Comparison of ENCODE assay signal across 20 cellular contexts in the genomic region with DNA sequence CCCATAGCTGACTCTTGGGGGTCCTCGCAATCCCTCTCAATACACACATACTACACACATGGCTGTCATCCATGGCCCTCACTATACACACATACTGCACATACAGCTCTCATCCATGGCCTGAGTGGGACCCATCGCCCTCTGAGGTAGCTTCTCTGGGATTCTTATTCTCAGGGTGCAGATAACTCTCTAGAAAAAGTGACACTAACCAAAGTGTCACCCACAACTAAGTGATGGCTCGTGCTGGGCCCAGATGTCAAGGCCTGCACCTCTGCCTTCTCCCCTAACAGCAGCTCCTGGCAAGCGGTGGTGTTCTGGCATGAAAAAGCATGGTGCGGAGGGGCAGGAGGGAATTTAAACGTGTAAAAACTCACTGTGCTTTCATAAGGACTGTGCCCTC.
DNase-seq lines count a peak whose midpoint lies in the region; ATAC-seq and TF ChIP-seq lines count a peak whose summit lies in the region.
"Had no signal": no experiment of that assay in that cellular context is flagged by ENCODE, and none has a peak within 500 bp of the region (broad histone marks: within the 10 kb centered on the region; RNA-seq: fewer than 3 reads in every experiment).

No MANE protein-coding gene starts in this region.

- H3K9me3 ChIP-seq in Loucy (ENCODE audit: insufficient read depth, low read depth, low read length) (no peaks in the 10 kb centered on the region), left lung (no peaks in the 10 kb centered on the region)

- no peaks in the 10 kb centered on the region for H3K27me3 Mint-ChIP-seq in activated naive CD4-positive, alpha-beta T cell treated with anti-CD3 and anti-CD28 coated beads for 36 hours (ENCODE audit: low read depth)

- POLR2A ChIA-PET in HEK293T (lab: Yijun Ruan, JAX) = no interaction called here

- H3K4me3 Mint-ChIP-seq in activated naive CD4-positive, alpha-beta T cell treated with anti-CD3 and anti-CD28 coated beads for 36 hours = no peak overlapping the region
- H3K4me3 Mint-ChIP-seq: nephron had no signal

- TF ChIP-seq CTCF in Loucy (conservative IDR thresholded peaks at IDR 0.05; ENCODE audit: low read length) (no peak), left lung (IDR thresholded peaks at IDR 0.05) (no peak)

- H3K36me3 Mint-ChIP-seq in activated naive CD4-positive, alpha-beta T cell treated with anti-CD3 and anti-CD28 coated beads for 36 hours (ENCODE audit: low read depth) = no peaks in the 10 kb centered on the region
- peaks cover 0 to 8% of the 10 kb centered on the region in 2 donors for H3K36me3 Mint-ChIP-seq in activated naive CD4-positive, alpha-beta T cell treated with anti-CD3 and anti-CD28 coated beads, Interleukin-2, amount 50 U/mL, for 72 hours

- H3K4me1 ChIP-seq in Loucy (ENCODE audit: insufficient read depth, low read length, poor library complexity, severe bottlenecking) = peaks cover 49% of the 10 kb centered on the region
- H3K4me1 ChIP-seq in left lung = no peaks in the 10 kb centered on the region

- H3K36me3 ChIP-seq in Loucy (ENCODE audit: insufficient read depth, low read length) (no peaks in the 10 kb centered on the region), left lung (no peaks in the 10 kb centered on the region)

- peak overlapping the region; percentile 92 for H3K27ac Mint-ChIP-seq in activated naive CD4-positive, alpha-beta T cell treated with anti-CD3 and anti-CD28 coated beads for 36 hours
- H3K27ac Mint-ChIP-seq in activated naive CD4-positive, alpha-beta T cell treated with anti-CD3 and anti-CD28 coated beads, Interleukin-2, amount 50 U/mL, for 72 hours = peak overlapping the region; percentile 96 to 98
- H3K27ac Mint-ChIP-seq: nephron had no signal

- no peak overlapping the region for H2AFZ ChIP-seq in Loucy (ENCODE audit: low read length)

- H3K4me2 ChIP-seq in Loucy (ENCODE audit: low read depth, low read length, poor library complexity, severe bottlenecking) = no peak overlapping the region

- no peaks in the 10 kb centered on the region for H3K9me2 ChIP-seq in Loucy (replicated peaks; ENCODE audit: low read depth, low read length)

- H3K4me3 ChIP-seq in Loucy (ENCODE audit: low read length, poor library complexity, severe bottlenecking) (no peak overlapping the region), left lung (no peak overlapping the region)
- H3K4me3 ChIP-seq: dorsolateral prefrontal cortex had no signal

- no peaks in the 10 kb centered on the region for H3K79me2 ChIP-seq in Loucy (ENCODE audit: insufficient read depth, low read length)

- CTCF ChIA-PET in activated naive CD4-positive, alpha-beta T cell treated with anti-CD3 and anti-CD28 coated beads for 36 hours (lab: Charles Lee) = interaction anchor here (0.9 to 3.1 kb wide), 7 partner anchors 11 to 312 kb away, joined by 3 to 24 read pairs (median 6); no protein-coding TSS in a partner anchor
- CTCF ChIA-PET in HEK293T (lab: Yijun Ruan, JAX) = no interaction called here

- H3K27me3 ChIP-seq in Loucy (ENCODE audit: insufficient read depth, low read length, poor library complexity, severe bottlenecking) = no peaks in the 10 kb centered on the region
- peaks cover 0 to 3% of the 10 kb centered on the region in 2 donors for H3K27me3 ChIP-seq in left lung
- H3K27me3 ChIP-seq: dorsolateral prefrontal cortex had no signal

- H4K20me1 ChIP-seq in Loucy (ENCODE audit: insufficient read depth, low read length, poor library complexity, severe bottlenecking) = no peaks in the 10 kb centered on the region

- no peaks in the 10 kb centered on the region for H3F3A ChIP-seq in Loucy (ENCODE audit: low read depth)

- peak; percentile 51 for DNase-seq in activated naive CD4-positive, alpha-beta T cell treated with anti-CD3 and anti-CD28 coated beads for 36 hours
- DNase-seq in activated naive CD4-positive, alpha-beta T cell (lab: John Stamatoyannopoulos, UW) = no peak
- no peak for DNase-seq in activated naive CD4-positive, alpha-beta T cell treated with anti-CD3 and anti-CD28 coated beads, Interleukin-2, amount 50 U/mL, for 72 hours (ENCODE audit: low spot score in 2 of 2)
- peak; percentile 52 for DNase-seq in stimulated activated naive CD8-positive, alpha-beta T cell treated with anti-CD3 and anti-CD28 coated beads, Interleukin-15, Interleukin-2, amounts not matched to agents 100 U/mL and 50 U/mL, for 24 hours
- DNase-seq in HK-2 (ENCODE audit: unreplicated experiment) (no peak), HEK293T (ENCODE audit: extremely low spot score) (no peak), left lung (no peak)
- DNase-seq: activated CD4-positive, CD25-positive, alpha-beta regulatory T cell; caudate nucleus; DMS79 treated with DMSO at 0.1 percent for 48 hours; dorsolateral prefrontal cortex; KBM-7; mesendoderm; MV-4-11; NCI-H187; NCI-H226; posterior cingulate gyrus had no signal

- H3K4me1 Mint-ChIP-seq in activated naive CD4-positive, alpha-beta T cell treated with anti-CD3 and anti-CD28 coated beads for 36 hours (ENCODE audit: low read depth) = peaks cover 55% of the 10 kb centered on the region
- H3K4me1 Mint-ChIP-seq: nephron had no signal

- no peaks in the 10 kb centered on the region for H3K9me3 Mint-ChIP-seq in activated naive CD4-positive, alpha-beta T cell treated with anti-CD3 and anti-CD28 coated beads for 36 hours
- H3K9me3 Mint-ChIP-seq in activated naive CD4-positive, alpha-beta T cell treated with anti-CD3 and anti-CD28 coated beads, Interleukin-2, amount 50 U/mL, for 72 hours = peaks cover 8 to 10% of the 10 kb centered on the region in 2 donors
- H3K9me3 Mint-ChIP-seq: nephron had no signal

- no peak overlapping the region for H3K27ac ChIP-seq in left lung
- H3K27ac ChIP-seq: dorsolateral prefrontal cortex had no signal

- intact Hi-C loops in activated naive CD4-positive, alpha-beta T cell treated with anti-CD3 and anti-CD28 coated beads for 36 hours (cut with micrococcal nuclease) = loop anchor here (1.0 kb wide), 8 partner anchors 7 to 509 kb away; no protein-coding TSS in a partner anchor
- intact Hi-C loops in left lung (cut with DNase I) = no loop called here

- peak overlapping the region; percentile 23 for H3K9ac ChIP-seq in Loucy (ENCODE audit: low read depth, low read length, poor library complexity, severe bottlenecking)

- ATAC-seq in activated naive CD4-positive, alpha-beta T cell treated with anti-CD3 and anti-CD28 coated beads, Interleukin-2, amount 50 U/mL, for 72 hours = peak; percentile 56 to 65
- peak; percentile 68 for ATAC-seq in stimulated activated naive CD8-positive, alpha-beta T cell treated with anti-CD3 and anti-CD28 coated beads, Interleukin-15, Interleukin-2, amounts not matched to agents 100 U/mL and 50 U/mL, for 24 hours
- ATAC-seq in left lung = no peak
- ATAC-seq: Panc1 had no signal

TF ChIP-seq in HEK293T, 16 proteins besides CTCF, POLR2A, EP300 and RAD21:
- TF ChIP-seq, protein P1, sequence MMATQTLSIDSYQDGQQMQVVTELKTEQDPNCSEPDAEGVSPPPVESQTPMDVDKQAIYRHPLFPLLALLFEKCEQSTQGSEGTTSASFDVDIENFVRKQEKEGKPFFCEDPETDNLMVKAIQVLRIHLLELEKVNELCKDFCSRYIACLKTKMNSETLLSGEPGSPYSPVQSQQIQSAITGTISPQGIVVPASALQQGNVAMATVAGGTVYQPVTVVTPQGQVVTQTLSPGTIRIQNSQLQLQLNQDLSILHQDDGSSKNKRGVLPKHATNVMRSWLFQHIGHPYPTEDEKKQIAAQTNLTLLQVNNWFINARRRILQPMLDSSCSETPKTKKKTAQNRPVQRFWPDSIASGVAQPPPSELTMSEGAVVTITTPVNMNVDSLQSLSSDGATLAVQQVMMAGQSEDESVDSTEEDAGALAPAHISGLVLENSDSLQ (IDR thresholded peaks at IDR 0.05) = no peak
- no peak for TF ChIP-seq ARNT (IDR thresholded peaks at IDR 0.05)
- TF ChIP-seq L3MBTL2 (conservative IDR thresholded peaks at IDR 0.05) = no peak
- TF ChIP-seq NFRKB (IDR thresholded peaks at IDR 0.05) = no peak
- no peak for TF ChIP-seq LEF1 (IDR thresholded peaks at IDR 0.05; ENCODE audit: borderline replicate concordance)
- no peak for TF ChIP-seq ZNF384 (IDR thresholded peaks at IDR 0.05)
- no peak for TF ChIP-seq CTBP1 (IDR thresholded peaks at IDR 0.05; ENCODE audit: borderline replicate concordance)
- TF ChIP-seq ELF4 (IDR thresholded peaks at IDR 0.05) = no peak
- no peak for TF ChIP-seq SUZ12 (IDR thresholded peaks at IDR 0.05)
- TF ChIP-seq BHLHE40 (IDR thresholded peaks at IDR 0.05; ENCODE audit: borderline replicate concordance) = no peak
- no peak for TF ChIP-seq FOXA1 (IDR thresholded peaks at IDR 0.05)
- no peak for TF ChIP-seq SP1 (IDR thresholded peaks at IDR 0.05)
- no peak for TF ChIP-seq TARDBP (IDR thresholded peaks at IDR 0.05)
- TF ChIP-seq HDGF (IDR thresholded peaks at IDR 0.05; ENCODE audit: borderline replicate concordance) = no peak
- no peak for TF ChIP-seq FOXM1 (IDR thresholded peaks at IDR 0.05; ENCODE audit: borderline replicate concordance)
- no peak for TF ChIP-seq FOXK2 (IDR thresholded peaks at IDR 0.05)

Comparison
In these comparisons a context has a peak if more than half of its experiments do, and no peak if none do; other contexts are left out.
1. DNase-seq: peak in activated naive CD4-positive, alpha-beta T cell treated with anti-CD3 and anti-CD28 coated beads for 36 hours (single experiment) and stimulated activated naive CD8-positive, alpha-beta T cell treated with anti-CD3 and anti-CD28 coated beads, Interleukin-15, Interleukin-2, amounts not matched to agents 100 U/mL and 50 U/mL, for 24 hours (single experiment); none in activated naive CD4-positive, alpha-beta T cell (0 of 4), activated naive CD4-positive, alpha-beta T cell treated with anti-CD3 and anti-CD28 coated beads, Interleukin-2, amount 50 U/mL, for 72 hours (0 of 2), HK-2 (single experiment), HEK293T (single experiment) and left lung (0 of 2).